ENCODE assay signal across 9 cellular contexts in genomic region chr7:41882745-41883527, GRCh38.
DNase-seq lines count a peak whose midpoint lies in the region; ATAC-seq and TF ChIP-seq lines count a peak whose summit lies in the region.
"Had no signal": no experiment of that assay in that cellular context is flagged by ENCODE, and none has a peak within 500 bp of the region (broad histone marks: within the 10 kb centered on the region; RNA-seq: fewer than 3 reads in every experiment).

No MANE protein-coding gene starts in this region.

- H3K4me1 Mint-ChIP-seq in natural killer cell: peaks cover 21 to 34% of the 10 kb centered on the region in 2 donors

- intact Hi-C loops in natural killer cell (cut with micrococcal nuclease): no loop called here

- DNase-seq in natural killer cell: no peak
- no peak for DNase-seq in medulla oblongata (ENCODE audit: extremely low spot score)
- no peak for DNase-seq in NCI-H2107 treated with DMSO at 0.1 percent for 48 hours (lab: John Stamatoyannopoulos, UW; ENCODE audit: unreplicated experiment)
- DNase-seq in NCI-H1417 (lab: John Stamatoyannopoulos, UW): no peak
- DNase-seq in ecto neural progenitor cell (ENCODE audit: low spot score): no peak
- DNase-seq: NCI-H748 treated with DMSO at 0.1 percent for 48 hours had no signal

- peak overlapping the region; percentile 91 for H3K4me3 Mint-ChIP-seq in natural killer cell

- H3K27me3 Mint-ChIP-seq in natural killer cell (ENCODE audit: low read depth in 2 of 2): no peaks in the 10 kb centered on the region

- H3K36me3 Mint-ChIP-seq in natural killer cell: no peaks in the 10 kb centered on the region

- peak overlapping the region; percentile 96 to 99 for H3K27ac Mint-ChIP-seq in natural killer cell

- no peak for TF ChIP-seq CTCF in natural killer cell (IDR thresholded peaks at IDR 0.05)

- H3K9me3 Mint-ChIP-seq in natural killer cell: no peaks in the 10 kb centered on the region

- peak; percentile 22 for ATAC-seq in GM18868 (IDR thresholded peaks at IDR 0.05; ENCODE audit: unreplicated experiment)
- peak; percentile 40 for ATAC-seq in GM21737 (IDR thresholded peaks at IDR 0.05; ENCODE audit: unreplicated experiment)
- ATAC-seq in HG03571 (IDR thresholded peaks at IDR 0.05; ENCODE audit: unreplicated experiment): peak; percentile 38
- ATAC-seq in natural killer cell: no peak

Comparison
In these comparisons a context has a peak if more than half of its experiments do, and no peak if none do; other contexts are left out.
1. ATAC-seq: peak in GM18868 (single experiment), GM21737 (single experiment) and HG03571 (single experiment); none in natural killer cell (0 of 3).